ENCODE assay signal across 8 cellular contexts in genomic region chr6:24766685-24767462, GRCh38. TPM values are rescaled to one million over a fixed set of nuclear protein-coding genes. Genes with fewer than 3 reads are reported as not detected.
DNase-seq lines count a peak whose midpoint lies in the region; ATAC-seq and TF ChIP-seq lines count a peak whose summit lies in the region.

No MANE protein-coding gene starts in this region.

- no peak overlapping the region for H2AFZ ChIP-seq in GM23338

- 0 out of 2 replicates have a peak, but pooled peaks cover 4% of the 10 kb centered on the region for H3K9me2 ChIP-seq in GM23338 (ENCODE audit: insufficient read depth)

- no peak for TF ChIP-seq EP300 in stomach (IDR thresholded peaks at IDR 0.05)

- H3K4me2 ChIP-seq in GM23338 = no peak overlapping the region

- peak; percentile 41 for TF ChIP-seq CTCF in fibroblast of villous mesenchyme (IDR thresholded peaks at IDR 0.05; ENCODE audit: insufficient read depth, low read depth, low read length)
- peak in 5 of 7 experiments; percentile 10 to 65 (median 48) for TF ChIP-seq CTCF in stomach (IDR thresholded peaks at IDR 0.05)
- TF ChIP-seq CTCF in GM23338 (conservative IDR thresholded peaks at IDR 0.05; ENCODE audit: low read depth in 2 of 2) = peak in 1 of 2 experiments; percentile 45; a peak in 3 of 4 replicates

- TF ChIP-seq POLR2A in stomach (IDR thresholded peaks at IDR 0.05) = no peak

- no peaks in the 10 kb centered on the region for H3F3A ChIP-seq in GM23338 (replicated peaks; ENCODE audit: low read depth)

- no peaks in the 10 kb centered on the region for H3K79me2 ChIP-seq in GM23338 (replicated peaks; ENCODE audit: insufficient read depth)

- peaks cover 1% of the 10 kb centered on the region; the same call in 2 of the 3 replicates for H3K4me1 Mint-ChIP-seq in GM23338

- 27 to 43% (median 36%) methylated on average over 9 of the region's 9 CpGs for WGBS in stomach, 5 donors

- H4K20me1 ChIP-seq in GM23338 (replicated peaks; ENCODE audit: insufficient read depth) = no peaks in the 10 kb centered on the region

- H3K27ac ChIP-seq in SK-N-MC = 0 out of 2 replicates have a peak overlapping the region, but pooled peaks have one; percentile 1
- H3K27ac ChIP-seq in stomach = peak overlapping the region in 1 of 5 donors; percentile 12
- no peak overlapping the region for H3K27ac ChIP-seq in GM23338 (ENCODE audit: low read depth)

- peaks cover 2% of the 10 kb centered on the region for H3K27me3 Mint-ChIP-seq in GM23338 (ENCODE audit: insufficient read depth, low read depth, poor library complexity)

- no peaks in the 10 kb centered on the region; the same call in 2 of the 3 replicates for H3K36me3 Mint-ChIP-seq in GM23338 (ENCODE audit: low read depth)

- ATAC-seq in HG03378 (IDR thresholded peaks at IDR 0.05; ENCODE audit: unreplicated experiment) (peak; percentile 64), GM23338 (no peak)

- no peak overlapping the region for H3K4me3 ChIP-seq in SK-N-MC
- H3K4me3 ChIP-seq in fibroblast of villous mesenchyme (ENCODE audit: low read depth, low read length) = no peak overlapping the region
- H3K4me3 ChIP-seq in stomach = no peak overlapping the region
- no peak overlapping the region for H3K4me3 ChIP-seq in GM23338

- intact Hi-C loops in stomach (cut with DNase I; ENCODE audit: low total_unique reads) = loop anchor here (5.0 kb wide), 1 partner anchor 180 kb away; no protein-coding TSS in a partner anchor

- no peaks in the 10 kb centered on the region for H3K9me3 ChIP-seq in SK-N-MC (ENCODE audit: low read depth, low read length)
- H3K9me3 ChIP-seq in stomach = no peaks in the 10 kb centered on the region

- no peaks in the 10 kb centered on the region for H3K27me3 ChIP-seq in stomach
- no peaks in the 10 kb centered on the region for H3K27me3 ChIP-seq in GM23338 (ENCODE audit: insufficient read depth)

- H3K36me3 ChIP-seq in SK-N-MC (ENCODE audit: insufficient read depth, low read length) (no peaks in the 10 kb centered on the region), stomach (no peaks in the 10 kb centered on the region), GM23338 (ENCODE audit: insufficient read depth) (no peaks in the 10 kb centered on the region)

- H3K9ac ChIP-seq in SK-N-MC (ENCODE audit: insufficient read length) = no peak overlapping the region

- no peaks in the 10 kb centered on the region for H3K9me3 Mint-ChIP-seq in GM23338

- H3K4me3 Mint-ChIP-seq in GM23338 = no peak overlapping the region

- no peak overlapping the region for H3K27ac Mint-ChIP-seq in GM23338

- H3K4me1 ChIP-seq in stomach (peaks cover 7 to 31% (median 20%) of the 10 kb centered on the region in 4 donors), GM23338 (ENCODE audit: insufficient read depth) (no peaks in the 10 kb centered on the region)

- DNase-seq in NCI-H510A treated with DMSO at 0.1 percent for 48 hours (lab: John Stamatoyannopoulos, UW) (peak; percentile 24), NCI-H510A (lab: John Stamatoyannopoulos, UW) (no peak), SK-N-MC (ENCODE audit: low read depth, low spot score) (no peak), fibroblast of villous mesenchyme (ENCODE audit: low read depth) (peak; percentile 48), stomach (no peak), GM23338 (ENCODE audit: low spot score) (no peak), NK-92 (lab: John Stamatoyannopoulos, UW; ENCODE audit: unreplicated experiment) (no peak)

TF ChIP-seq in GM23338, 12 proteins besides CTCF, POLR2A, EP300 and RAD21:
- no peak for TF ChIP-seq ZNF331 (CRISPR knock-in tag; IDR thresholded peaks at IDR 0.05; ENCODE audit: low read depth)

RNA-seq across cellular contexts. Expression of gene GMNN, which starts 7.9 kb away (rescaled TPM):
- total RNA-seq in fibroblast of villous mesenchyme (23.5 and 24.2 TPM in 2 replicates), stomach (100 to 1,000 TPM in 1 of 5 donors, 10 to 100 TPM in 2, 1 to 10 TPM in 1, not detected in 1; 2.7 to 142 (median 26.7) TPM)
- polyA plus RNA-seq in stomach (10 to 100 TPM; 17.3 to 40.7 (median 33.0) TPM), GM23338 (2016; fragmentation: Nextera tagmentation; extraction: Ambion mirVana) (183 and 202 TPM in 2 replicates)
- 88.2 and 89.1 TPM in 2 replicates for total RNA-seq in GM23338 (2014; rRNA removed; shearing (Covaris generic))

RNA-seq across cellular contexts. Expression of gene ARMH2, which starts 31.8 kb away (rescaled TPM):
- not detected in 2 replicates for total RNA-seq in fibroblast of villous mesenchyme
- not detected for total RNA-seq in stomach
- polyA plus RNA-seq in stomach = not detected
- not detected in 2 replicates for total RNA-seq in GM23338 (2014; rRNA removed; shearing (Covaris generic))
- polyA plus RNA-seq in GM23338 (2016; fragmentation: Nextera tagmentation; extraction: Ambion mirVana) = not detected in 2 replicates

RNA-seq across cellular contexts. Expression of gene C6orf62, which starts 47.9 kb away (rescaled TPM):
- 148 and 187 TPM in 2 replicates for total RNA-seq in fibroblast of villous mesenchyme
- total RNA-seq in stomach = 10 to 100 TPM; 29.5 to 87.1 (median 66.5) TPM
- polyA plus RNA-seq in stomach = 10 to 100 TPM; 34.5 to 40.8 (median 37.4) TPM
- total RNA-seq in GM23338 (2014; rRNA removed; shearing (Covaris generic)) = 78.4 and 79.9 TPM in 2 replicates
- 63.1 and 66.7 TPM in 2 replicates for polyA plus RNA-seq in GM23338 (2016; fragmentation: Nextera tagmentation; extraction: Ambion mirVana)

Comparison
In these comparisons a context has a peak if more than half of its experiments do, and no peak if none do; other contexts are left out.
1. DNase-seq: peak in NCI-H510A treated with DMSO at 0.1 percent for 48 hours (single experiment) and fibroblast of villous mesenchyme (single experiment); none in NCI-H510A (single experiment), SK-N-MC (single experiment), stomach (single experiment), GM23338 (single experiment) and NK-92 (single experiment).